In the genomic region with DNA sequence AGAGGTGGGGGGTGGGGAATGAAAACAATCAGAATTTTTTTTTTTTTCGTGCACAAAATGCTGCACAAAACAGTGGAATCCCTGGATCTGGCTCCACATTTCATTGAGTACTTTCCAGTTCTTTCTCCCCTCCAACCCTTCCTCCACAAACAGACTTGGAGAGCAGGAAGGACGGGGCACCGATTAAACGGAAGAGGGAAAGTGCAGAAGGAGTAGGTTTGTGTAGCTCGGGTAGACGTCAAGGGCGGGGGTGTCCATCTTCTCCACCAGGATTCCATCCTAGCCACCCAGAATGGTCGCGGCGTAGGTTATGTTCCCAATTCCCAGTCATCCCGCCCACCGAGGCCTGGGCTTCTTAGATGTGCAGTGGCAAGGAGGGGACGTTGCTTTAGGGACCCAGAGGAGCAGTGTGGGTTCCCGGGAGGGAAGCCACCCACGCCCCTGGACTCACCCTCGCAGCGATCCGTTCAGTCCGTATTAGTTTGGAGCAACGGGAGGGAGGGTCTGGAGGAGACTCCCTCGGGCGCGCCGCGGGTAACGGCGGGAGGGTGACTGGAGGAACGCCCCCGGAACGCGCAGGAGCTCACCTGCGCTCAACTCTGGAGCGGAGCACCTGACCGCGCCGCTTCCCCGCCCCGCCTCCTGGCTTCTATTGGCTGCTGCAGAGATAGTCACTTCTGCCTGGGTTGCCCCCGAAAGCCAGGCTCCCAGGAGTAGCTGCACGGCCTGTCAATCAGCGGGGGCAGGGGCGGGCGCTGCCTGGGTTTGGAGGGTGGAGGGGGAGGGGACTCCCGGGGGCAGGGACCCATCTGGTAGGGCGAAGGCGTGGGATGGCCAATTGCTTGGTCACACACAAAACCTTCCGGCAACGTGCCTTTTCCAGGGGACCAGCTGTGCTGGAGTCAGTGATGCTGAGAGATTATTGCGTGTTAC, we compare ENCODE assay signal across 8 cellular contexts. TPM values are rescaled to one million over a fixed set of nuclear protein-coding genes. Genes with fewer than 3 reads are reported as not detected.
DNase-seq lines count a peak whose midpoint lies in the region; ATAC-seq and TF ChIP-seq lines count a peak whose summit lies in the region.

A gene with protein sequence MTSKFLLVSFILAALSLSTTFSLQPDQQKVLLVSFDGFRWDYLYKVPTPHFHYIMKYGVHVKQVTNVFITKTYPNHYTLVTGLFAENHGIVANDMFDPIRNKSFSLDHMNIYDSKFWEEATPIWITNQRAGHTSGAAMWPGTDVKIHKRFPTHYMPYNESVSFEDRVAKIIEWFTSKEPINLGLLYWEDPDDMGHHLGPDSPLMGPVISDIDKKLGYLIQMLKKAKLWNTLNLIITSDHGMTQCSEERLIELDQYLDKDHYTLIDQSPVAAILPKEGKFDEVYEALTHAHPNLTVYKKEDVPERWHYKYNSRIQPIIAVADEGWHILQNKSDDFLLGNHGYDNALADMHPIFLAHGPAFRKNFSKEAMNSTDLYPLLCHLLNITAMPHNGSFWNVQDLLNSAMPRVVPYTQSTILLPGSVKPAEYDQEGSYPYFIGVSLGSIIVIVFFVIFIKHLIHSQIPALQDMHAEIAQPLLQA (minus strand): TSS at position 624 of the 933 bp plus-strand sequence. CDS start 2,718 bp downstream, outside the sequence.

- peak within 1 kb of the TSS; percentile 79 for H3K9ac ChIP-seq in HUES48 (ENCODE audit: low read depth, low read length)

- peaks cover 10% of the 10 kb centered on the region for H3K36me3 ChIP-seq in HUES48 (ENCODE audit: control insufficient read depth, insufficient read depth, low read length)

- TF ChIP-seq CTCF in type B pancreatic cell (conservative IDR thresholded peaks at IDR 0.05) = no peak

- H3K9me3 Mint-ChIP-seq in activated naive CD8-positive, alpha-beta T cell treated with anti-CD3 and anti-CD28 coated beads, Interleukin-2, amount 50 U/mL, for 24 hours = no peaks in the 10 kb centered on the region
- no peaks in the 10 kb centered on the region for H3K9me3 Mint-ChIP-seq in type B pancreatic cell

- peak; percentile 86 for TF ChIP-seq POLR2A in Raji (IDR thresholded peaks at IDR 0.05; ENCODE audit: insufficient read depth, low read depth, low read length)

- intact Hi-C loops in right cardiac atrium (cut with DNase I) = no loop called here
- intact Hi-C loops in posterior vena cava (cut with DNase I) = no loop called here

- H3K27ac ChIP-seq in HUES48 (ENCODE audit: low read depth, low read length) (peak within 1 kb of the TSS; percentile 65), right cardiac atrium (ENCODE audit: low read length) (no peak within 1 kb of the TSS)

- ATAC-seq in GM21367 (IDR thresholded peaks at IDR 0.05; ENCODE audit: unreplicated experiment) = peak; percentile 79
- ATAC-seq in activated naive CD8-positive, alpha-beta T cell treated with anti-CD3 and anti-CD28 coated beads, Interleukin-2, amount 50 U/mL, for 24 hours = peak; percentile 95
- peak; percentile 97 to 98 for ATAC-seq in right cardiac atrium

- H3K4me3 Mint-ChIP-seq in activated naive CD8-positive, alpha-beta T cell treated with anti-CD3 and anti-CD28 coated beads, Interleukin-2, amount 50 U/mL, for 24 hours = peak within 1 kb of the TSS; percentile 80
- H3K4me3 Mint-ChIP-seq in type B pancreatic cell = peak within 1 kb of the TSS; percentile 93

- WGBS in right cardiac atrium = 1% methylated on average over 49 of the region's 49 CpGs

- peaks cover 12% of the 10 kb centered on the region for H3K4me1 ChIP-seq in HUES48 (ENCODE audit: control insufficient read depth, insufficient read depth, low read length)
- H3K4me1 ChIP-seq in right cardiac atrium (ENCODE audit: control insufficient read depth, insufficient read depth, low read length) = no peaks in the 10 kb centered on the region

- H3K4me3 ChIP-seq in HUES48 (ENCODE audit: low read depth, low read length) = peak within 1 kb of the TSS; percentile 99
- H3K4me3 ChIP-seq in right cardiac atrium (ENCODE audit: low read length) = peak within 1 kb of the TSS; percentile 62

- H3K36me3 Mint-ChIP-seq in activated naive CD8-positive, alpha-beta T cell treated with anti-CD3 and anti-CD28 coated beads, Interleukin-2, amount 50 U/mL, for 24 hours (ENCODE audit: low read depth) = no peaks in the 10 kb centered on the region
- no peaks in the 10 kb centered on the region for H3K36me3 Mint-ChIP-seq in type B pancreatic cell

- H3K9me3 ChIP-seq in HUES48 (ENCODE audit: control insufficient read depth, insufficient read depth, low read length) (no peaks in the 10 kb centered on the region), right cardiac atrium (ENCODE audit: control insufficient read depth, low read length) (no peaks in the 10 kb centered on the region)

- H3K27me3 ChIP-seq in HUES48 (ENCODE audit: control insufficient read depth, insufficient read depth, low read length) (no peaks in the 10 kb centered on the region), right cardiac atrium (ENCODE audit: control insufficient read depth, insufficient read depth) (no peaks in the 10 kb centered on the region)

- peaks cover 18% of the 10 kb centered on the region for H3K4me1 Mint-ChIP-seq in activated naive CD8-positive, alpha-beta T cell treated with anti-CD3 and anti-CD28 coated beads, Interleukin-2, amount 50 U/mL, for 24 hours
- no peaks in the 10 kb centered on the region for H3K4me1 Mint-ChIP-seq in type B pancreatic cell (ENCODE audit: unreplicated experiment)

- peaks cover 6% of the 10 kb centered on the region for H3K27me3 Mint-ChIP-seq in activated naive CD8-positive, alpha-beta T cell treated with anti-CD3 and anti-CD28 coated beads, Interleukin-2, amount 50 U/mL, for 24 hours
- peaks cover 11% of the 10 kb centered on the region for H3K27me3 Mint-ChIP-seq in type B pancreatic cell

- DNase-seq in Caki2 (ENCODE audit: low read depth) (peak; percentile 26), right cardiac atrium (peak; percentile 77 to 92 (median 91)), posterior vena cava (ENCODE audit: low spot score) (peak; percentile 88), type B pancreatic cell (ENCODE audit: extremely low spot score, unreplicated experiment) (peak; percentile 85)
- DNase-seq in activated naive CD8-positive, alpha-beta T cell treated with anti-CD3 and anti-CD28 coated beads, Interleukin-2, amount 50 U/mL, for 24 hours = peak; percentile 72

- in situ Hi-C loops in Caki2 (cut with HindIII; ENCODE audit: low pct_unique_long_range_greater_than_20kb, low sequenced_read_pairs) = no loop called here

- H3K27ac Mint-ChIP-seq in activated naive CD8-positive, alpha-beta T cell treated with anti-CD3 and anti-CD28 coated beads, Interleukin-2, amount 50 U/mL, for 24 hours = no peak within 1 kb of the TSS
- H3K27ac Mint-ChIP-seq in type B pancreatic cell = peak within 1 kb of the TSS; percentile 76

RNA-seq across cellular contexts. Expression of the gene that starts here (rescaled TPM):
- 0.09 and 0.74 TPM in 2 replicates for total RNA-seq in Caki2 (2014; rRNA removed; shearing (Covaris generic); ENCODE audit: low replicate concordance)
- 10 to 100 TPM in 3 of 4 donors, 1 to 10 TPM in 1; 6.8 to 13.2 (median 11.4) TPM for total RNA-seq in right cardiac atrium
- 9.8 TPM for polyA plus RNA-seq in right cardiac atrium
- total RNA-seq in posterior vena cava = 1 to 10 TPM in 1 of 2 donors, under 1 TPM in 1; 0.71 to 1.0 TPM
- total RNA-seq in type B pancreatic cell (ENCODE audit: low replicate concordance) = 4.2 and 6.6 TPM in 2 replicates

Comparison
In these comparisons a context has a peak if more than half of its experiments do, and no peak if none do; other contexts are left out.
1. Peak in DNase-seq in Caki2; RNA of the gene not detected or under 1 TPM.
2. DNase-seq: peak in every context shown above with its lines; median percentile 91 in right cardiac atrium; 88 in posterior vena cava; 85 in type B pancreatic cell; 72 in activated naive CD8-positive, alpha-beta T cell treated with anti-CD3 and anti-CD28 coated beads, Interleukin-2, amount 50 U/mL, for 24 hours; 26 in Caki2.